ENCODE assay signal across 8 cellular contexts in genomic region chr1:113758631-113759340, GRCh38. TPM values are rescaled to one million over a fixed set of nuclear protein-coding genes. Genes with fewer than 3 reads are reported as not detected.
DNase-seq lines count a peak whose midpoint lies in the region; ATAC-seq, FAIRE-seq and TF ChIP-seq lines count a peak whose summit lies in the region.

No MANE protein-coding gene starts in this region.

- H2BK120ac ChIP-seq in H1 (replicated peaks; ENCODE audit: low read depth, low read length), result no peak overlapping the region

- peak overlapping the region; percentile 90; the same call in 1 of the 2 replicates for H3K27ac ChIP-seq in H1 (ENCODE audit: low read depth, low read length)

- TF ChIP-seq POLR2A in H1 (IDR thresholded peaks at IDR 0.05; ENCODE audit: control extremely low read depth in 1 of 2, low read depth in 2 of 2, low read length in 2 of 2), result no peak

- 0 out of 2 replicates have a peak overlapping the region, but pooled peaks have one; percentile 26 for H2BK5ac ChIP-seq in H1 (ENCODE audit: low read depth, low read length)

- H4K91ac ChIP-seq in H1 (replicated peaks; ENCODE audit: insufficient read length, low read length), result peak overlapping the region; percentile 81

- ATAC-seq in GM18858 (IDR thresholded peaks at IDR 0.05; ENCODE audit: unreplicated experiment) (peak; percentile 44), HG03064 (IDR thresholded peaks at IDR 0.05; ENCODE audit: low read depth, unreplicated experiment) (peak; percentile 59), memory B cell (ENCODE audit: low read depth) (peak; percentile 61)

- peaks cover 0 to 10% (median 0%) of the 10 kb centered on the region in 4 experiments; a peak in 1 of 8 replicates for H3K36me3 ChIP-seq in H1 (ENCODE audit: control insufficient read depth in 2 of 4, insufficient read depth in 4 of 4, low read length in 3 of 4)

- H2BK12ac ChIP-seq in H1 (ENCODE audit: low read depth, low read length), result no peak overlapping the region

- FAIRE-seq in H1 (lab: Jason Lieb, UNC), result no peak

- no peaks in the 10 kb centered on the region for H3K79me1 ChIP-seq in H1 (ENCODE audit: low read depth, low read length)

- peaks cover 0 to 7% of the 10 kb centered on the region in 2 experiments; a peak in 2 of 4 replicates for H3K79me2 ChIP-seq in H1 (ENCODE audit: control insufficient read depth in 1 of 2, insufficient read depth in 2 of 2, low read length in 2 of 2)

- peaks cover 0 to 9% (median 0%) of the 10 kb centered on the region in 4 experiments; a peak in 3 of 7 replicates for H3K4me1 ChIP-seq in H1 (replicated peaks in 1 of 4; ENCODE audit: control insufficient read depth in 3 of 4, insufficient read depth in 4 of 4, low read length in 3 of 4)

- H4K5ac ChIP-seq in H1 (ENCODE audit: insufficient read length, low read depth, low read length), result peak overlapping the region; percentile 85

- H3K27me3 ChIP-seq in H1 (replicated peaks in 1 of 4; ENCODE audit: control insufficient read depth in 3 of 4, extremely low read depth in 1 of 4, insufficient read depth in 3 of 4, low read length in 3 of 4), result no peaks in the 10 kb centered on the region

- H3K9me3 ChIP-seq in H1 (ENCODE audit: insufficient read depth in 2 of 2, low read depth in 1 of 2, low read length in 1 of 2), result no peaks in the 10 kb centered on the region

- H2BK20ac ChIP-seq in H1 (ENCODE audit: low read length), result no peak overlapping the region

- peak overlapping the region; percentile 97 for H3K4me3 Mint-ChIP-seq in memory B cell

- peak overlapping the region; percentile 83; the same call in 1 of the 2 replicates for H4K8ac ChIP-seq in H1 (ENCODE audit: extremely low read depth, insufficient read depth, low read length)

- H3K23ac ChIP-seq in H1 (ENCODE audit: insufficient read length), result no peak overlapping the region

- peak overlapping the region; percentile 64 to 88 (median 81) for H3K9ac ChIP-seq in H1 (replicated peaks in 1 of 4; ENCODE audit: extremely low read depth in 1 of 4, low read depth in 3 of 4, low read length in 3 of 4)

- H3K36me3 Mint-ChIP-seq in memory B cell, result peaks cover 3% of the 10 kb centered on the region

- H3K4me2 ChIP-seq in H1 (ENCODE audit: insufficient read depth in 1 of 2, low read depth in 2 of 2, low read length in 2 of 2), result peak overlapping the region; percentile 98

- peak overlapping the region; percentile 66; the same call in 1 of the 2 replicates for H2AFZ ChIP-seq in H1 (ENCODE audit: low read length)

- H3K27ac Mint-ChIP-seq in memory B cell, result peak overlapping the region; percentile 95

- peak overlapping the region; percentile 62 for H3K56ac ChIP-seq in H1 (replicated peaks; ENCODE audit: insufficient read length, low read depth, low read length)

- H2BK15ac ChIP-seq in H1 (ENCODE audit: low read length), result no peak overlapping the region

- H2AK5ac ChIP-seq in H1 (ENCODE audit: low read depth, low read length), result no peak overlapping the region

- no peaks in the 10 kb centered on the region for H3K27me3 Mint-ChIP-seq in memory B cell

- TF ChIP-seq RAD21 in H1 (IDR thresholded peaks at IDR 0.05 in 1 of 2, conservative IDR thresholded peaks at IDR 0.05 in 1 of 2; ENCODE audit: low read depth in 2 of 2, low read length in 2 of 2), result no peak

- H3K23me2 ChIP-seq in H1 (ENCODE audit: low read depth, low read length), result peaks cover 7% of the 10 kb centered on the region

- H3K4me3 ChIP-seq in H1 (ENCODE audit: extremely low read depth in 1 of 4, insufficient read depth in 2 of 4, low read depth in 3 of 4, low read length in 4 of 4), result peak overlapping the region; percentile 59 to 93 (median 86)

- H3K4me1 Mint-ChIP-seq in memory B cell, result peaks cover 13% of the 10 kb centered on the region

- no peak overlapping the region for H3K18ac ChIP-seq in H1 (ENCODE audit: extremely low read depth, low read length)

- no peak overlapping the region for H3K14ac ChIP-seq in H1 (ENCODE audit: insufficient read length)

- no peak overlapping the region for H3K4ac ChIP-seq in H1 (replicated peaks; ENCODE audit: insufficient read length, low read depth, low read length)

- no peak for TF ChIP-seq EP300 in H1 (IDR thresholded peaks at IDR 0.05; ENCODE audit: borderline replicate concordance in 1 of 2, low read depth in 2 of 2, low read length in 2 of 2)

- H4K20me1 ChIP-seq in H1 (replicated peaks in 1 of 2; ENCODE audit: control insufficient read depth in 1 of 2, insufficient read depth in 2 of 2, low read length in 2 of 2), result peaks cover 0 to 2% of the 10 kb centered on the region in 2 experiments

- 1% methylated on average over 43 of the region's 57 CpGs; no CpG with 5 or more reads in 1 of the 2 experiments for WGBS in H1 (ENCODE audit: extremely low coverage in 1 of 2, insufficient coverage in 1 of 2, insufficient read length in 1 of 2, insufficient replicate concordance in 2 of 2, low coverage in 1 of 2, low lambda C conversion rate in 2 of 2, missing lambda C conversion rate in 1 of 2), 2 experiments

- POLR2A ChIA-PET in H1 (lab: Charles Lee; ENCODE audit: partially characterized antibody), result interaction anchor here (1.0 to 2.7 kb wide), 12 partner anchors 10 to 171 kb away, joined by 3 to 17 read pairs (median 4); partner anchors contain the start of genes AP4B1, DCLRE1B, HIPK1 and RSBN1

- H3K9me3 Mint-ChIP-seq in memory B cell, result no peaks in the 10 kb centered on the region

- DNase-seq in AG08396 (ENCODE audit: low spot score), result peak; percentile 80
- peak; percentile 30 for DNase-seq in NCI-H460 (ENCODE audit: extremely low read depth, low read depth)
- DNase-seq in activated CD8-positive, alpha-beta memory T cell treated with anti-CD3 and anti-CD28 coated beads for 1 hour (ENCODE audit: extremely low read depth in 1 of 2, low read depth in 1 of 2), result peak; percentile 16 to 33
- peak; percentile 7 to 87 for DNase-seq in H1 (ENCODE audit: low read depth in 1 of 2, low spot score in 2 of 2)
- DNase-seq in memory B cell (ENCODE audit: low spot score in 2 of 2), result peak; percentile 58 to 72
- DNase-seq in stimulated activated CD8-positive, alpha-beta memory T cell treated with anti-CD3 and anti-CD28 coated beads, Interleukin-15, amount 100 ng/mL, for 4 hours (ENCODE audit: low read depth in 2 of 2), result peak; percentile 26 to 36

- no peak for TF ChIP-seq CTCF in H1 (IDR thresholded peaks at IDR 0.05; ENCODE audit: control extremely low read depth in 1 of 3, insufficient read depth in 1 of 3, low read depth in 1 of 3, low read length in 3 of 3)

- CTCF ChIA-PET in H1 (lab: Charles Lee; ENCODE audit: partially characterized antibody), result interaction anchor here (0.7 to 1.1 kb wide), 3 partner anchors 99 to 823 kb away, joined by 3 to 4 read pairs (median 4); no protein-coding TSS in a partner anchor

TF ChIP-seq in H1, 55 proteins besides CTCF, POLR2A, EP300 and RAD21:
- TF ChIP-seq RFX5 (IDR thresholded peaks at IDR 0.05; ENCODE audit: borderline replicate concordance, low read depth, low read length) (no peak), SIN3A (conservative IDR thresholded peaks at IDR 0.05 in 1 of 2, IDR thresholded peaks at IDR 0.05 in 1 of 2; ENCODE audit: low read depth in 1 of 2, low read length in 2 of 2) (peak in 1 of 2 experiments; percentile 91; a peak in 2 of 4 replicates), ATF2 (IDR thresholded peaks at IDR 0.05; ENCODE audit: low read length) (0 out of 2 replicates have a peak, but pooled peaks have one; percentile 60), RBBP5 (IDR thresholded peaks at IDR 0.05; ENCODE audit: borderline replicate concordance, low read depth, low read length) (peak; percentile 57; the same call in 1 of the 2 replicates)

RNA-seq across cellular contexts. Expression of gene PHTF1, which starts 0.5 kb away (rescaled TPM):
- total RNA-seq in NCI-H460 (2014; rRNA removed; shearing (Covaris generic)), result 9.6 and 11.5 TPM in 2 replicates
- 10.5 and 19.1 TPM in 2 replicates for polyA plus RNA-seq in NCI-H460 (2014; cell fraction: nucleus; rRNA removed)
- 26.9 and 27.7 TPM in 2 replicates for total RNA-seq in H1 (2021; fragmentation: NEBNext Ultra II Directional; extraction: Animal tissue kit (Norgen Biotek cat#: 25700))
- polyA plus RNA-seq in H1 (2011; rRNA removed), result 6.5 and 9.1 TPM in 2 replicates
- polyA plus RNA-seq in H1 (2011; cell fraction: cytosol; rRNA removed), result 12.2 TPM
- polyA plus RNA-seq in H1 (2011; cell fraction: nucleus; rRNA removed), result 11.2 TPM
- polyA plus RNA-seq in H1 (2012, experiment 1 of 2), result 19.8 to 23.4 TPM (median 20.1 TPM) in 4 replicates
- polyA plus RNA-seq in H1 (2012, experiment 2 of 2), result 3.7 TPM
- polyA plus RNA-seq in H1 (2013, experiment 1 of 2), result 23.7 TPM
- polyA plus RNA-seq in H1 (2013, experiment 2 of 2), result 25.7 TPM
- 13.0 and 14.2 TPM in 2 replicates for polyA minus RNA-seq in H1 (2011; rRNA and poly(A)+ RNA removed)
- 12.0 TPM for polyA minus RNA-seq in H1 (2011; cell fraction: cytosol; rRNA and poly(A)+ RNA removed)
- 33.8 TPM for polyA minus RNA-seq in H1 (2011; cell fraction: nucleus; rRNA and poly(A)+ RNA removed)

RNA-seq across cellular contexts. Expression of gene RSBN1, which starts 53.5 kb away (rescaled TPM):
- 6.0 and 7.1 TPM in 2 replicates for total RNA-seq in NCI-H460 (2014; rRNA removed; shearing (Covaris generic))
- polyA plus RNA-seq in NCI-H460 (2014; cell fraction: nucleus; rRNA removed), result 1.8 and 5.6 TPM in 2 replicates
- total RNA-seq in H1 (2021; fragmentation: NEBNext Ultra II Directional; extraction: Animal tissue kit (Norgen Biotek cat#: 25700)), result 16.4 and 17.6 TPM in 2 replicates
- 3.9 and 4.2 TPM in 2 replicates for polyA plus RNA-seq in H1 (2011; rRNA removed)
- polyA plus RNA-seq in H1 (2011; cell fraction: cytosol; rRNA removed), result 5.4 TPM
- 4.5 TPM for polyA plus RNA-seq in H1 (2011; cell fraction: nucleus; rRNA removed)
- polyA plus RNA-seq in H1 (2012, experiment 1 of 2), result 7.9 to 10.1 TPM (median 8.4 TPM) in 4 replicates
- 1.5 TPM for polyA plus RNA-seq in H1 (2012, experiment 2 of 2)
- 7.0 TPM for polyA plus RNA-seq in H1 (2013, experiment 1 of 2)
- polyA plus RNA-seq in H1 (2013, experiment 2 of 2), result 7.2 TPM
- 33.8 and 40.8 TPM in 2 replicates for polyA minus RNA-seq in H1 (2011; rRNA and poly(A)+ RNA removed)
- 16.1 TPM for polyA minus RNA-seq in H1 (2011; cell fraction: cytosol; rRNA and poly(A)+ RNA removed)
- polyA minus RNA-seq in H1 (2011; cell fraction: nucleus; rRNA and poly(A)+ RNA removed), result 13.9 TPM

Comparison
In these comparisons a context has a peak if more than half of its experiments do, and no peak if none do; other contexts are left out.
1. Peak in every context shown above with its lines: DNase-seq, ATAC-seq, H3K4me3 ChIP-seq and H3K27ac ChIP-seq.
2. DNase-seq: peak in every context shown above with its lines; median percentile 80 in AG08396; 65 in memory B cell; 47 in H1; 31 in stimulated activated CD8-positive, alpha-beta memory T cell treated with anti-CD3 and anti-CD28 coated beads, Interleukin-15, amount 100 ng/mL, for 4 hours; 30 in NCI-H460; 24 in activated CD8-positive, alpha-beta memory T cell treated with anti-CD3 and anti-CD28 coated beads for 1 hour.